12 cellular contexts compared by ENCODE assay signal in the genomic region with DNA sequence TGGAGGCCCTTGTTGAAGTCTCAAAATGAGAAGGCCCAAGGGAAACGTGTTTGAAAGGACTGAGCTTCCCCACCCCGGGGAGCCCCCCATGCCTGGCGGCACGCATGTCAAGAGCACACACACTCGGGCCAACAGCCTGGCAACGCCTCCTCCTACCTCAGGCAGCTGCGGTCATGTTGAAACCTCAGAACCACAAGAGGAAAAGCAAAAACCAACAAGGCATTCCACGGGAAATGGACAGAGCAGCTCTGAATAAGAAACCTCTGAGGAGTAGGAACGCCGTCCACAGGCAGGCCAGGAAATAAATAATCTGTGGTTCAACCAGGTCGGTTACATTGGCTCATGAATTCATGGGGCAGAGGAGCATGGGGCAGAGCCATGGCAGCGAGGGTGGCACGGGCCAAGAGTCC.
DNase-seq lines count a peak whose midpoint lies in the region; ATAC-seq, FAIRE-seq and TF ChIP-seq lines count a peak whose summit lies in the region.
"Had no signal": no experiment of that assay in that cellular context is flagged by ENCODE, and none has a peak within 500 bp of the region (broad histone marks: within the 10 kb centered on the region; RNA-seq: fewer than 3 reads in every experiment).

No MANE protein-coding gene starts in this region.

- H2AFZ ChIP-seq in mammary epithelial cell (ENCODE audit: low read depth, low read length) (no peak overlapping the region), OCI-LY1 (ENCODE audit: low read length) (no peak overlapping the region), endothelial cell of umbilical vein (ENCODE audit: low read depth, low read length) (no peak overlapping the region)

- dilution Hi-C loops in mammary epithelial cell (cut with HindIII; ENCODE audit: low sequenced_read_pairs): no loop called here
- dilution Hi-C loops in endothelial cell of umbilical vein (cut with MboI; ENCODE audit: extremely low pct_ligation_motif_present, low sequenced_read_pairs): no loop called here

- CTCF ChIA-PET in mammary epithelial cell (lab: Charles Lee; ENCODE audit: low non-redundant PET): no interaction called here
- CTCF ChIA-PET in MCF 10A (lab: Yijun Ruan, JAX): no interaction called here
- CTCF ChIA-PET in endothelial cell of umbilical vein (lab: Charles Lee): interaction anchor here (1.1 kb wide), 1 partner anchor 21 kb away, joined by 5 read pairs; no protein-coding TSS in a partner anchor

- peak overlapping the region; percentile 48 for H3K4me2 ChIP-seq in mammary epithelial cell (ENCODE audit: insufficient read depth, low read depth, low read length)
- H3K4me2 ChIP-seq in OCI-LY1 (ENCODE audit: low read length): no peak overlapping the region
- H3K4me2 ChIP-seq in endothelial cell of umbilical vein (ENCODE audit: insufficient read depth, low read length): no peak overlapping the region

- no peaks in the 10 kb centered on the region for H3K9me1 ChIP-seq in endothelial cell of umbilical vein (replicated peaks; ENCODE audit: control insufficient read depth, extremely low read depth, insufficient read depth, low read length)

- H3K4me3 ChIP-seq in mammary epithelial cell (replicated peaks in 1 of 3; ENCODE audit: insufficient read depth in 1 of 3, low read depth in 2 of 3, low read length in 3 of 3): no peak overlapping the region
- no peak overlapping the region for H3K4me3 ChIP-seq in OCI-LY1 (ENCODE audit: low read depth, low read length, poor library complexity, severe bottlenecking)
- H3K4me3 ChIP-seq in endothelial cell of umbilical vein (replicated peaks in 1 of 3; ENCODE audit: insufficient read depth in 1 of 3, low read depth in 1 of 3, low read length in 3 of 3): no peak overlapping the region
- no peak overlapping the region for H3K4me3 ChIP-seq in thymus (ENCODE audit: low read length)
- H3K4me3 ChIP-seq: upper lobe of left lung had no signal

- peaks cover 12% of the 10 kb centered on the region for H3K4me1 Mint-ChIP-seq in MCF 10A (ENCODE audit: insufficient read depth, unreplicated experiment)

- in situ Hi-C loops in mammary epithelial cell (cut with MboI; ENCODE audit: low sequenced_read_pairs in 2 of 2): no loop called here

- no peak for TF ChIP-seq POLR2A in endothelial cell of umbilical vein (IDR thresholded peaks at IDR 0.05; ENCODE audit: low read depth, low read length)

- FAIRE-seq in endothelial cell of umbilical vein (lab: Jason Lieb, UNC): peak; percentile 63

- POLR2A ChIA-PET in MCF 10A (lab: Yijun Ruan, JAX): no interaction called here
- POLR2A ChIA-PET in endothelial cell of umbilical vein (lab: Charles Lee): no interaction called here

- intact Hi-C loops in mammary epithelial cell (cut with micrococcal nuclease) (loop anchor here (10.0 kb wide), 1 partner anchor 119 kb away; a partner anchor contains a TSS), MCF 10A (cut with micrococcal nuclease) (no loop called here), endothelial cell of umbilical vein (cut with micrococcal nuclease) (loop anchor here (10.0 kb wide), 1 partner anchor 59 kb away; no protein-coding TSS in a partner anchor)

- BruUV-seq in mammary epithelial cell (replicated peaks; lab: Mats Ljungman, UMichigan) (no TSS peak), MCF 10A (replicated peaks; lab: Mats Ljungman, UMichigan) (no TSS peak), endothelial cell of umbilical vein (replicated peaks; lab: Mats Ljungman, UMichigan) (no TSS peak)

- TF ChIP-seq CTCF in mammary epithelial cell (conservative IDR thresholded peaks at IDR 0.05 in 1 of 2, IDR thresholded peaks at IDR 0.05 in 1 of 2; ENCODE audit: extremely low read depth in 1 of 2, insufficient read depth in 1 of 2, low read depth in 1 of 2, low read length in 2 of 2) (no peak), MCF 10A (IDR thresholded peaks at IDR 0.05; ENCODE audit: unreplicated experiment) (no peak), OCI-LY1 (IDR thresholded peaks at IDR 0.05; ENCODE audit: low read length) (no peak), endothelial cell of umbilical vein (IDR thresholded peaks at IDR 0.05; ENCODE audit: extremely low read depth in 1 of 2, insufficient read depth in 1 of 2, low read depth in 1 of 2, low read length in 2 of 2) (no peak)

- H3K9ac ChIP-seq in mammary epithelial cell (ENCODE audit: insufficient read depth, low read length) (no peak overlapping the region), OCI-LY1 (ENCODE audit: low read length) (no peak overlapping the region), endothelial cell of umbilical vein (replicated peaks; ENCODE audit: extremely low read depth, insufficient read depth, low read length) (no peak overlapping the region)

- no peaks in the 10 kb centered on the region for H3K9me3 Mint-ChIP-seq in MCF 10A (ENCODE audit: unreplicated experiment)
- H3K9me3 Mint-ChIP-seq: WTC11 had no signal

- H3K4me3 Mint-ChIP-seq in MCF 10A (ENCODE audit: unreplicated experiment): no peak overlapping the region
- H3K4me3 Mint-ChIP-seq: WTC11 had no signal

- no peak overlapping the region for H3K27ac Mint-ChIP-seq in MCF 10A (ENCODE audit: low read depth, unreplicated experiment)
- H3K27ac Mint-ChIP-seq: WTC11 had no signal

- no peaks in the 10 kb centered on the region for H3F3A ChIP-seq in OCI-LY1 (ENCODE audit: insufficient read depth, low read length)

- H4K20me1 ChIP-seq in mammary epithelial cell (ENCODE audit: insufficient read depth, low read length): no peaks in the 10 kb centered on the region
- H4K20me1 ChIP-seq in OCI-LY1 (ENCODE audit: insufficient read depth, low read length): no peaks in the 10 kb centered on the region
- H4K20me1 ChIP-seq in endothelial cell of umbilical vein (replicated peaks; ENCODE audit: control insufficient read depth, extremely low read depth, insufficient read depth, low read length): no peaks in the 10 kb centered on the region

- H3K36me3 Mint-ChIP-seq in MCF 10A (ENCODE audit: insufficient read depth, unreplicated experiment): peaks cover 21% of the 10 kb centered on the region
- H3K36me3 Mint-ChIP-seq: WTC11 had no signal

- ATAC-seq in HG03439 (IDR thresholded peaks at IDR 0.05; ENCODE audit: unreplicated experiment): no peak
- ATAC-seq in GM21360 (IDR thresholded peaks at IDR 0.05; ENCODE audit: unreplicated experiment): no peak
- ATAC-seq: WTC11 had no signal

- H3K9me2 ChIP-seq in OCI-LY1 (ENCODE audit: low read depth, low read length): no peaks in the 10 kb centered on the region

- H3K36me3 ChIP-seq in mammary epithelial cell (ENCODE audit: insufficient read depth, low read length): no peaks in the 10 kb centered on the region
- H3K36me3 ChIP-seq in OCI-LY1 (ENCODE audit: insufficient read depth, low read length): no peaks in the 10 kb centered on the region; the same call in 1 of the 2 replicates
- no peaks in the 10 kb centered on the region for H3K36me3 ChIP-seq in endothelial cell of umbilical vein (ENCODE audit: control insufficient read depth in 2 of 2, extremely low read depth in 1 of 2, insufficient read depth in 2 of 2, low read length in 2 of 2)
- H3K36me3 ChIP-seq in thymus (ENCODE audit: control insufficient read depth, insufficient read depth): no peaks in the 10 kb centered on the region
- H3K36me3 ChIP-seq: upper lobe of left lung had no signal

- no peak overlapping the region for H3K27ac ChIP-seq in mammary epithelial cell (ENCODE audit: insufficient read depth, low read depth, low read length)
- peak overlapping the region; percentile 45 for H3K27ac ChIP-seq in OCI-LY1 (ENCODE audit: low read depth, low read length, poor library complexity, severe bottlenecking)
- H3K27ac ChIP-seq in endothelial cell of umbilical vein (ENCODE audit: insufficient read depth, low read depth, low read length): no peak overlapping the region
- peak overlapping the region; percentile 8 for H3K27ac ChIP-seq in thymus (ENCODE audit: low read depth)
- H3K27ac ChIP-seq: C4-2B, upper lobe of left lung had no signal

- 2% methylated on average over 12 of the region's 13 CpGs for WGBS in mammary epithelial cell (ENCODE audit: low coverage, missing lambda C conversion rate)
- whole genome bisulfite sequencing in thymus: 4% methylated on average over 13 of the region's 13 CpGs

- peaks cover 3% of the 10 kb centered on the region for H3K27me3 ChIP-seq in mammary epithelial cell (ENCODE audit: insufficient read depth, low read length)
- no peaks in the 10 kb centered on the region for H3K27me3 ChIP-seq in OCI-LY1 (ENCODE audit: insufficient read depth, low read length)
- H3K27me3 ChIP-seq in endothelial cell of umbilical vein (ENCODE audit: control insufficient read depth in 2 of 2, insufficient read depth in 2 of 2, low read length in 2 of 2): peaks cover 0 to 11% of the 10 kb centered on the region in 2 experiments
- H3K27me3 ChIP-seq in thymus (ENCODE audit: control insufficient read depth, insufficient read depth): no peaks in the 10 kb centered on the region
- H3K27me3 ChIP-seq: upper lobe of left lung had no signal

- no peaks in the 10 kb centered on the region for H3K79me2 ChIP-seq in mammary epithelial cell (ENCODE audit: insufficient read depth, low read length)
- no peaks in the 10 kb centered on the region for H3K79me2 ChIP-seq in OCI-LY1 (ENCODE audit: insufficient read depth, low read length)
- H3K79me2 ChIP-seq in endothelial cell of umbilical vein (ENCODE audit: control insufficient read depth, insufficient read depth, low read length): no peaks in the 10 kb centered on the region

- no peaks in the 10 kb centered on the region for H3K9me3 ChIP-seq in mammary epithelial cell (replicated peaks; ENCODE audit: insufficient read depth, low read length)
- H3K9me3 ChIP-seq in OCI-LY1 (ENCODE audit: low read length): no peaks in the 10 kb centered on the region
- no peaks in the 10 kb centered on the region for H3K9me3 ChIP-seq in endothelial cell of umbilical vein (replicated peaks; ENCODE audit: control insufficient read depth, insufficient read depth, low read length)
- no peaks in the 10 kb centered on the region for H3K9me3 ChIP-seq in thymus (ENCODE audit: control insufficient read depth)
- H3K9me3 ChIP-seq: upper lobe of left lung had no signal

- H3K4me1 ChIP-seq in mammary epithelial cell (ENCODE audit: insufficient read depth, low read length) (peaks cover 22% of the 10 kb centered on the region), OCI-LY1 (ENCODE audit: insufficient read depth, low read length, severe bottlenecking) (peaks cover 47% of the 10 kb centered on the region), endothelial cell of umbilical vein (ENCODE audit: control insufficient read depth, extremely low read depth, insufficient read depth, low read length) (peaks cover 3% of the 10 kb centered on the region), thymus (ENCODE audit: control insufficient read depth, insufficient read depth, low read length) (no peaks in the 10 kb centered on the region)

- H3K27me3 Mint-ChIP-seq in MCF 10A (ENCODE audit: insufficient read depth, unreplicated experiment): peaks cover 22% of the 10 kb centered on the region

- peak; percentile 79 for DNase-seq in mammary epithelial cell
- DNase-seq in MCF 10A (ENCODE audit: unreplicated experiment): no peak
- peak; percentile 49 for DNase-seq in endothelial cell of umbilical vein (ENCODE audit: low read depth, low spot score)
- DNase-seq in anterior cingulate cortex (lab: John Stamatoyannopoulos, UW): no peak
- DNase-seq: NCI-H2171, upper lobe of left lung had no signal

Comparison
In these comparisons a context has a peak if more than half of its experiments do, and no peak if none do; other contexts are left out.
1. DNase-seq: peak in mammary epithelial cell (single experiment) and endothelial cell of umbilical vein (single experiment); none in MCF 10A (single experiment) and anterior cingulate cortex (0 of 58).
2. H3K27ac ChIP-seq: peak in OCI-LY1 (single experiment) and thymus (single experiment); none in mammary epithelial cell (single experiment) and endothelial cell of umbilical vein (single experiment).